24 cellular contexts compared by ENCODE assay signal in the genomic region with DNA sequence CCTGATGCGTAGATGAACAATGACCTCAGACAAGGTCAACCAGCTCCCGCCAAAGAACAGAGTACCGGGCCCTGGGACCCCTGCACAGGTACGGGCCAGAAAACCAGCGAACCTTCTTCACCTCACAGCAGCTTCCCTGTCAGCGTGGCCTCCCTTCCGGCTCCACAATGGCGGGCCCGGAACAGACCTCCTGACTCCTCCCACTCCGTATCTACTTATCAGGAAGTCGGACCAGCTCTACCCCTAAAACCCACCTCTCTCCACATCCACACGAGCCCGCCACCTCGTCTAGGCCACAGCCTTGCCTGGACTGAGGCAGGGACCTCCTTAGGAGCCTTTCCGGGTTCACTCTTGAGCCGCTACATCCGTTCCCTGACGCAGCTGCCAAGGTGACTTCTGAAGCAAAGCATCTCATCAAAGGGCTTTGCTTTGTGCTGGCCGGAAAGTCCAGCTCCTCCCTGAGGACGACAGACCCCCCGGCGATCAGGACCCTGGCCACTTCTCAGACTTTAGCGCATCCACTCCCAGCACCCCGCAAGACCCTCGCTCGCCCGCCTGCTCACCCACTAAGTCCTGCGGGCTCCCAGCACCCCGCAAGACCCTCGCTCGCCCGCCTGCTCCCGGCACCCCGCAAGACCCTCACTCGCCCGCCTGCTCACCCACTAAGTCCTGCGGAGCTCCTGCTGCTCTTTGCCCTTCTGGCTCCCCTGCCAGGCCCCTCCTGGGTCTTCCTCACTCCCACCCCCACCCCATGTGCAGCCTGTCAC.
A peak's percentile ranks its signal among the peaks of the same experiment; 100 is the strongest.
DNase-seq lines count a peak whose midpoint lies in the region; ATAC-seq, FAIRE-seq and TF ChIP-seq lines count a peak whose summit lies in the region.
"Had no signal": no experiment of that assay in that cellular context is flagged by ENCODE, and none has a peak within 500 bp of the region (broad histone marks: within the 10 kb centered on the region; RNA-seq: fewer than 3 reads in every experiment).

No MANE protein-coding gene starts in this region.

- DNase-seq in NCI-H146 treated with DMSO at 0.1 percent for 48 hours (lab: John Stamatoyannopoulos, UW; ENCODE audit: unreplicated experiment) (peak; percentile 0), NCI-H146 (lab: John Stamatoyannopoulos, UW) (no peak), K562 (ENCODE audit: extremely low read depth in 1 of 4, low spot score in 3 of 4) (peak in 1 of 4 experiments; percentile 7), mesenchymal stem cell (no peak), testis (peak; percentile 73), NCI-H526 treated with DMSO at 0.1 percent for 48 hours (lab: John Stamatoyannopoulos, UW) (no peak)
- DNase-seq in activated CD8-positive, alpha-beta memory T cell treated with anti-CD3 and anti-CD28 coated beads, Interleukin-2, amount 10 ng/mL, durations not matched to agents 7 days and 5 days, result no peak
- DNase-seq: BE2C; CD4-positive, alpha-beta T cell; CD8-positive, alpha-beta memory T cell; DMS 273 treated with DMSO at 0.1 percent for 48 hours; DMS79; EL; GDM1; H9; HFFc6 had no signal

- no peaks in the 10 kb centered on the region for H3K36me3 ChIP-seq in K562 (ENCODE audit: control insufficient read depth, insufficient read depth, low read length)
- no peaks in the 10 kb centered on the region for H3K36me3 ChIP-seq in mesenchymal stem cell (ENCODE audit: control insufficient read depth in 1 of 2, insufficient read depth in 2 of 2, low read depth in 1 of 2, low read length in 2 of 2)
- H3K36me3 ChIP-seq in testis (ENCODE audit: low read depth, missing control alignments), result no peaks in the 10 kb centered on the region
- H3K36me3 ChIP-seq: BE2C; BLaER1 treated with 17β-estradiol and CSF1 and Interleukin-3, amounts not matched to agents 10 nM and 100 nM had no signal

- CTCF ChIA-PET in K562 (lab: Yijun Ruan, JAX; ENCODE audit: low intra/inter-chr PET ratio), result no interaction called here
- CTCF ChIA-PET in activated CD8-positive, alpha-beta memory T cell treated with anti-CD3 and anti-CD28 coated beads, Interleukin-2, amount 10 ng/mL, durations not matched to agents 7 days and 5 days (lab: Charles Lee), result no interaction called here

- peaks cover 0 to 6% of the 10 kb centered on the region in 2 experiments; a peak in 1 of 5 replicates for H3K4me1 ChIP-seq in K562 (replicated peaks in 1 of 2; ENCODE audit: control insufficient read depth in 2 of 2, insufficient read depth in 2 of 2, low read length in 2 of 2)
- H3K4me1 ChIP-seq in mesenchymal stem cell (ENCODE audit: control insufficient read depth, insufficient read depth, low read depth, low read length), result no peaks in the 10 kb centered on the region
- H3K4me1 ChIP-seq in testis, result no peaks in the 10 kb centered on the region
- H3K4me1 ChIP-seq: BE2C had no signal

- H3K4me3 ChIP-seq in K562 (peak overlapping the region; percentile 7; the same call in 1 of the 2 replicates), mesenchymal stem cell (ENCODE audit: insufficient read depth in 1 of 2, low read depth in 1 of 2, low read length in 2 of 2) (no peak overlapping the region), testis (peak overlapping the region; percentile 39 to 53)
- H3K4me3 ChIP-seq: BLaER1 treated with 17β-estradiol and CSF1 and Interleukin-3, amounts not matched to agents 10 nM and 100 nM had no signal

- TF ChIP-seq RAD21 in K562 (CRISPR knock-in tag; conservative IDR thresholded peaks at IDR 0.05 in 1 of 2, IDR thresholded peaks at IDR 0.05 in 1 of 2), result no peak

- H3K79me1 ChIP-seq in mesenchymal stem cell (replicated peaks; ENCODE audit: low read length, poor library complexity, severe bottlenecking), result no peaks in the 10 kb centered on the region

- H3K9ac ChIP-seq in K562 (ENCODE audit: insufficient read depth in 1 of 2, low read depth in 2 of 2, low read length in 2 of 2) (no peak overlapping the region), mesenchymal stem cell (ENCODE audit: low read length) (no peak overlapping the region)
- H3K9ac ChIP-seq: BLaER1 treated with 17β-estradiol and CSF1 and Interleukin-3, amounts not matched to agents 10 nM and 100 nM had no signal

- H2BK15ac ChIP-seq in mesenchymal stem cell (ENCODE audit: low read depth, poor library complexity, severe bottlenecking), result peak overlapping the region; percentile 62

- no peak overlapping the region for H2BK5ac ChIP-seq in mesenchymal stem cell (ENCODE audit: low read depth, low read length, poor library complexity, severe bottlenecking)

- no peak overlapping the region for H2BK12ac ChIP-seq in mesenchymal stem cell (ENCODE audit: low read length in 2 of 2)

- ATAC-seq in K562 (peak; percentile 79), HG02870 (IDR thresholded peaks at IDR 0.05; ENCODE audit: unreplicated experiment) (no peak)
- no peak for ATAC-seq in activated CD8-positive, alpha-beta memory T cell treated with anti-CD3 and anti-CD28 coated beads, Interleukin-2, amount 10 ng/mL, durations not matched to agents 7 days and 5 days

- no peak overlapping the region for H2AK5ac ChIP-seq in mesenchymal stem cell (ENCODE audit: low read length, severe bottlenecking)

- FAIRE-seq in K562 (lab: Jason Lieb, UNC), result no peak
- FAIRE-seq: A204.1, D721Med, GM12891, GM18507 had no signal

- H3K4me2 ChIP-seq in K562 (ENCODE audit: insufficient read depth, low read length) (peak overlapping the region; percentile 58), mesenchymal stem cell (ENCODE audit: low read length, poor library complexity, severe bottlenecking) (no peak overlapping the region)

- H3K9me1 ChIP-seq in K562 (ENCODE audit: control insufficient read depth, insufficient read depth, low read length), result no peaks in the 10 kb centered on the region

- BruUV-seq in K562 (replicated peaks; lab: Mats Ljungman, UMichigan), result no TSS peak

- H4K8ac ChIP-seq in mesenchymal stem cell (ENCODE audit: low read length), result no peak overlapping the region

- WGBS in K562 (ENCODE audit: insufficient coverage, low coverage, missing lambda C conversion rate), result 5% methylated on average over 28 of the region's 37 CpGs
- WGBS in mesenchymal stem cell, result 93% methylated on average over 37 of the region's 37 CpGs
- 76 to 83% methylated on average over 37 of the region's 37 CpGs for WGBS in testis, 2 donors

- H2BK120ac ChIP-seq in mesenchymal stem cell (ENCODE audit: low read depth, low read length), result no peak overlapping the region

- no peaks in the 10 kb centered on the region for H4K20me1 ChIP-seq in K562 (replicated peaks; ENCODE audit: control insufficient read depth, insufficient read depth, low read length)
- H4K20me1 ChIP-seq: BLaER1 treated with 17β-estradiol and CSF1 and Interleukin-3, amounts not matched to agents 10 nM and 100 nM had no signal

- H3K23ac ChIP-seq in mesenchymal stem cell (ENCODE audit: low read length in 2 of 2), result no peak overlapping the region

- TF ChIP-seq POLR2A in K562 (conservative IDR thresholded peaks at IDR 0.05), result no peak
- no peak for TF ChIP-seq POLR2A in testis (IDR thresholded peaks at IDR 0.05)

- no peak overlapping the region for H3K14ac ChIP-seq in mesenchymal stem cell (ENCODE audit: low read length in 2 of 2)

- peaks cover 4% of the 10 kb centered on the region for H3K27me3 Mint-ChIP-seq in activated CD8-positive, alpha-beta memory T cell treated with anti-CD3 and anti-CD28 coated beads, Interleukin-2, amount 10 ng/mL, durations not matched to agents 7 days and 5 days

- no peak overlapping the region for H4K91ac ChIP-seq in mesenchymal stem cell (ENCODE audit: low read length)

- no peak overlapping the region for H3K4me3 Mint-ChIP-seq in activated CD8-positive, alpha-beta memory T cell treated with anti-CD3 and anti-CD28 coated beads, Interleukin-2, amount 10 ng/mL, durations not matched to agents 7 days and 5 days
- H3K4me3 Mint-ChIP-seq: CD14-positive monocyte; CD4-positive, alpha-beta T cell; CD8-positive, alpha-beta memory T cell; H9; HFFc6 had no signal

- H3K36me3 Mint-ChIP-seq in activated CD8-positive, alpha-beta memory T cell treated with anti-CD3 and anti-CD28 coated beads, Interleukin-2, amount 10 ng/mL, durations not matched to agents 7 days and 5 days, result no peaks in the 10 kb centered on the region
- H3K36me3 Mint-ChIP-seq: CD14-positive monocyte; CD8-positive, alpha-beta memory T cell had no signal

- no peak overlapping the region for H3K27ac Mint-ChIP-seq in activated CD8-positive, alpha-beta memory T cell treated with anti-CD3 and anti-CD28 coated beads, Interleukin-2, amount 10 ng/mL, durations not matched to agents 7 days and 5 days
- H3K27ac Mint-ChIP-seq: CD14-positive monocyte; CD4-positive, alpha-beta T cell; CD8-positive, alpha-beta memory T cell; H9; HFFc6 had no signal

- no peaks in the 10 kb centered on the region for H3K79me2 ChIP-seq in K562 (ENCODE audit: control insufficient read depth, insufficient read depth, low read length)

- H3K9me3 ChIP-seq in K562 (replicated peaks; ENCODE audit: control insufficient read depth, insufficient read depth, low read depth, low read length), result no peaks in the 10 kb centered on the region
- no peaks in the 10 kb centered on the region for H3K9me3 ChIP-seq in mesenchymal stem cell (ENCODE audit: control insufficient read depth, low read length)
- no peaks in the 10 kb centered on the region for H3K9me3 ChIP-seq in testis
- H3K9me3 ChIP-seq: BE2C had no signal

- no peak overlapping the region for H3K18ac ChIP-seq in mesenchymal stem cell (ENCODE audit: low read depth in 1 of 2, low read length in 2 of 2)

- no peak overlapping the region for H3K27ac ChIP-seq in K562 (ENCODE audit: extremely low read depth, low read depth, low read length)
- H3K27ac ChIP-seq in mesenchymal stem cell (ENCODE audit: low read length, poor library complexity, severe bottlenecking), result no peak overlapping the region
- peak overlapping the region in 1 of 2 donors; percentile 30 for H3K27ac ChIP-seq in testis
- H3K27ac ChIP-seq: 22Rv1; BLaER1 treated with 17β-estradiol and CSF1 and Interleukin-3, amounts not matched to agents 10 nM and 100 nM had no signal

- H3K9me3 Mint-ChIP-seq in activated CD8-positive, alpha-beta memory T cell treated with anti-CD3 and anti-CD28 coated beads, Interleukin-2, amount 10 ng/mL, durations not matched to agents 7 days and 5 days (ENCODE audit: low read depth), result no peaks in the 10 kb centered on the region
- H3K9me3 Mint-ChIP-seq: CD4-positive, alpha-beta T cell; CD8-positive, alpha-beta memory T cell; HFFc6 had no signal

- in situ Hi-C loops in K562 (cut with MboI), result no loop called here

- H2AFZ ChIP-seq in K562 (ENCODE audit: low read depth, low read length) (peak overlapping the region; percentile 76), mesenchymal stem cell (ENCODE audit: low read depth, low read length) (no peak overlapping the region)

- no peaks in the 10 kb centered on the region for H3K4me1 Mint-ChIP-seq in activated CD8-positive, alpha-beta memory T cell treated with anti-CD3 and anti-CD28 coated beads, Interleukin-2, amount 10 ng/mL, durations not matched to agents 7 days and 5 days
- H3K4me1 Mint-ChIP-seq: CD14-positive monocyte; CD8-positive, alpha-beta memory T cell had no signal

- TF ChIP-seq CTCF in K562 (IDR thresholded peaks at IDR 0.05 in 2 of 3, conservative IDR thresholded peaks at IDR 0.05 in 1 of 3; ENCODE audit: insufficient read depth in 2 of 3, low read depth in 1 of 3, low read length in 3 of 3) (no peak), testis (IDR thresholded peaks at IDR 0.05) (no peak)

- intact Hi-C loops in K562 (cut with micrococcal nuclease) (no loop called here), testis (cut with DNase I; ENCODE audit: low total_unique reads) (no loop called here)

- POLR2A ChIA-PET in K562 (lab: Yijun Ruan, JAX), result interaction anchor here (0.7 to 1.3 kb wide), 2 partner anchors 16 to 379 kb away, joined by 3 read pairs; no protein-coding TSS in a partner anchor

- TF ChIP-seq EP300 in K562 (IDR thresholded peaks at IDR 0.05; ENCODE audit: low read length), result no peak

- peaks cover 4 to 31% of the 10 kb centered on the region in 2 experiments; a peak in 3 of 5 replicates for H3K27me3 ChIP-seq in K562 (ENCODE audit: control insufficient read depth in 2 of 2, insufficient read depth in 2 of 2, low read length in 2 of 2)
- H3K27me3 ChIP-seq in mesenchymal stem cell (ENCODE audit: control insufficient read depth in 1 of 2, insufficient read depth in 1 of 2, low read length in 2 of 2), result peaks cover 4 to 26% of the 10 kb centered on the region in 2 experiments
- H3K27me3 ChIP-seq in testis, result no peaks in the 10 kb centered on the region

- H3K4ac ChIP-seq in mesenchymal stem cell (ENCODE audit: low read depth in 1 of 2, low read length in 2 of 2), result no peak overlapping the region

Comparison
In these comparisons a context has a peak if more than half of its experiments do, and no peak if none do; other contexts are left out.
1. DNase-seq: peak in NCI-H146 treated with DMSO at 0.1 percent for 48 hours (single experiment) and testis (single experiment); none in NCI-H146 (single experiment), mesenchymal stem cell (single experiment), NCI-H526 treated with DMSO at 0.1 percent for 48 hours (single experiment) and activated CD8-positive, alpha-beta memory T cell treated with anti-CD3 and anti-CD28 coated beads, Interleukin-2, amount 10 ng/mL, durations not matched to agents 7 days and 5 days (single experiment).
2. H3K4me3 ChIP-seq: peak in K562 (single experiment) and testis (2 of 2); none in mesenchymal stem cell (0 of 2).